22 cellular contexts compared by ENCODE assay signal in genomic region chr10:120019568-120019967, GRCh38.
DNase-seq lines count a peak whose midpoint lies in the region; ATAC-seq, FAIRE-seq and TF ChIP-seq lines count a peak whose summit lies in the region.
"Had no signal": no experiment of that assay in that cellular context is flagged by ENCODE, and none has a peak within 500 bp of the region (broad histone marks: within the 10 kb centered on the region; RNA-seq: fewer than 3 reads in every experiment).

No MANE protein-coding gene starts in this region.

- no peak overlapping the region for H3K4me3 ChIP-seq in heart right ventricle
- H3K4me3 ChIP-seq: GM12878 had no signal

- peak; percentile 85 for DNase-seq in NCI-H2171 treated with DMSO at 0.1 percent for 48 hours (lab: John Stamatoyannopoulos, UW)
- no peak for DNase-seq in NCI-H2171 (lab: John Stamatoyannopoulos, UW)
- DNase-seq in NCI-H1436 treated with DMSO at 0.1 percent for 48 hours (lab: John Stamatoyannopoulos, UW): peak; percentile 32
- DNase-seq in NCI-H69 (lab: John Stamatoyannopoulos, UW): peak; percentile 89
- DNase-seq in heart right ventricle: no peak
- no peak for DNase-seq in NCI-H510A treated with DMSO at 0.1 percent for 48 hours (lab: John Stamatoyannopoulos, UW)
- DNase-seq: ACHN; BE2C; C1 segment of cervical spinal cord; CD4-positive, CD25-positive, alpha-beta regulatory T cell; CD8-positive, alpha-beta memory T cell; COR-L47; DMS53; DND-41; EL; H9 had no signal

- no peak for TF ChIP-seq CTCF in heart right ventricle (IDR thresholded peaks at IDR 0.05)

- FAIRE-seq in islet of Langerhans (lab: Jason Lieb, UNC): peak; percentile 60
- FAIRE-seq: A204.1, GM12878, GM19239, H1, HepG2 had no signal

- H3K36me3 ChIP-seq in heart right ventricle: no peaks in the 10 kb centered on the region
- H3K36me3 ChIP-seq: BE2C had no signal

- H3K27ac ChIP-seq in heart right ventricle: no peak overlapping the region

- peaks cover 0 to 22% (median 5%) of the 10 kb centered on the region in 7 donors for H3K27me3 ChIP-seq in heart right ventricle
- H3K27me3 ChIP-seq: BE2C had no signal

- intact Hi-C loops in heart right ventricle (cut with DNase I): no loop called here

- H3K9me3 ChIP-seq in heart right ventricle: peaks cover 0 to 2% (median 0%) of the 10 kb centered on the region in 11 donors
- H3K9me3 ChIP-seq: BE2C had no signal

- no peaks in the 10 kb centered on the region for H3K4me1 ChIP-seq in heart right ventricle
- H3K4me1 ChIP-seq: BE2C had no signal

- 46 to 53% methylated on average over 1 of the region's 1 CpG for WGBS in heart right ventricle, 2 donors

- no peak for ATAC-seq in heart right ventricle
- ATAC-seq: GM12878, HepG2 had no signal

Comparison
In these comparisons a context has a peak if more than half of its experiments do, and no peak if none do; other contexts are left out.
1. DNase-seq: peak in NCI-H2171 treated with DMSO at 0.1 percent for 48 hours (single experiment), NCI-H1436 treated with DMSO at 0.1 percent for 48 hours (single experiment) and NCI-H69 (single experiment); none in NCI-H2171 (single experiment), heart right ventricle (0 of 2) and NCI-H510A treated with DMSO at 0.1 percent for 48 hours (single experiment).